24 cellular contexts compared by ENCODE assay signal in genomic region chr4:186739317-186739716, GRCh38.
"Had no signal": no experiment of that assay in that cellular context is flagged by ENCODE, and none has a peak within 500 bp of the region (broad histone marks: within the 10 kb centered on the region; RNA-seq: fewer than 3 reads in every experiment).

No MANE protein-coding gene starts in this region.

- H3K9me3 ChIP-seq: esophagus muscularis mucosa, esophagus squamous epithelium, gastrocnemius medialis, gastroesophageal sphincter, heart left ventricle, heart right ventricle had no signal

- H3K27me3 ChIP-seq: esophagus muscularis mucosa, esophagus squamous epithelium, foreskin keratinocyte, gastrocnemius medialis, gastroesophageal sphincter, heart left ventricle had no signal

- DNase-seq: cortex of kidney; dermis blood vessel endothelial cell; dorsolateral prefrontal cortex; effector CD4-positive, alpha-beta T cell; effector CD8-positive, alpha-beta T cell; effector memory CD4-positive, alpha-beta T cell; effector memory CD8-positive, alpha-beta T cell; endodermal cell; esophagus squamous epithelium; foreskin fibroblast; foreskin keratinocyte; foreskin melanocyte; gastrocnemius medialis; glutamatergic neuron; heart left ventricle; heart right ventricle had no signal

- ATAC-seq: effector memory CD8-positive, alpha-beta T cell; foreskin keratinocyte; gastrocnemius medialis; gastroesophageal sphincter; heart left ventricle; heart right ventricle had no signal

- H3K36me3 ChIP-seq: esophagus muscularis mucosa, esophagus squamous epithelium, gastrocnemius medialis, gastroesophageal sphincter, heart left ventricle, heart right ventricle had no signal

- H3K4me1 ChIP-seq: esophagus muscularis mucosa, gastrocnemius medialis, gastroesophageal sphincter, heart right ventricle had no signal

- H3K27ac ChIP-seq: coronary artery, dorsolateral prefrontal cortex, epithelial cell of prostate, esophagus muscularis mucosa, esophagus squamous epithelium, foreskin keratinocyte, gastrocnemius medialis, gastroesophageal sphincter, heart left ventricle, heart right ventricle had no signal

- H3K4me3 ChIP-seq: coronary artery, dorsolateral prefrontal cortex, esophagus muscularis mucosa, esophagus squamous epithelium, gastrocnemius medialis, gastroesophageal sphincter, heart left ventricle, heart right ventricle had no signal

- FAIRE-seq: colon, endometrium, endothelial cell of umbilical vein, frontal cortex had no signal
